In the genomic region with DNA sequence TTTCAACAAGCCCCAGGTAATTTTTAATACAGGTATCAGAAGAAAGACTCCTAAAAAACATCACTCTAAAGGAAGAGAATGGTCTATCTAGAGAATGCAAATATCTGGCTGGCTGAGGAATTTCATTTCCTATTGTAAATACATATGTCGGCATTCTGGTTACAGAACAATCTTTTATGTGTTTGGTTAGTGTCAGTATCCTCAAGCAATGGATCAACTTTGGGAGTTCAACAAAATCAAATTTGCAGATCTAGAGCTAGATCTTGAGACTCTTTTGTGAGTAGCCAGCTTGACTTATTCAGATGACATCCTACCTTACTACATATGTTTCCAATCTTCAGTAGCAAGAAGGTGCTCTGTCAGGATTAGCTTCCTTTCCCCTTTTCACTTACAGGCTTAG, we compare ENCODE assay signal across 3 cellular contexts.
TF ChIP-seq lines count a peak whose summit lies in the region.

No MANE protein-coding gene starts in this region.

TF ChIP-seq in HepG2, 621 proteins besides CTCF, POLR2A, EP300 and RAD21 (continued from another document):
- TF ChIP-seq ZNF564 (CRISPR knock-in tag; IDR thresholded peaks at IDR 0.05) (no peak), ZNF720 (CRISPR knock-in tag; IDR thresholded peaks at IDR 0.05) (no peak), PRDM15 (CRISPR knock-in tag; IDR thresholded peaks at IDR 0.05) (no peak)

TF ChIP-seq in HCT116, 20 proteins besides CTCF, POLR2A, EP300 and RAD21:
- TF ChIP-seq TCF7L2 (IDR thresholded peaks at IDR 0.05; ENCODE audit: borderline replicate concordance, extremely low read depth, insufficient read depth, insufficient read length) (no peak), EGR1 (IDR thresholded peaks at IDR 0.05; ENCODE audit: low read depth) (no peak), POLR2AphosphoS5 (IDR thresholded peaks at IDR 0.05; ENCODE audit: low read depth, low read length) (no peak), SP1 (IDR thresholded peaks at IDR 0.05; ENCODE audit: low read depth) (no peak), ZNF274 (IDR thresholded peaks at IDR 0.05; ENCODE audit: low read depth, low read length) (no peak), FOSL1 (IDR thresholded peaks at IDR 0.05; ENCODE audit: low read depth) (no peak), ZFX (IDR thresholded peaks at IDR 0.05) (no peak), EZH2phosphoT487 (IDR thresholded peaks at IDR 0.05; ENCODE audit: borderline replicate concordance) (no peak), YY1 (IDR thresholded peaks at IDR 0.05; ENCODE audit: extremely low read depth, insufficient replicate concordance, low read depth, low read length) (no peak), ELF1 (IDR thresholded peaks at IDR 0.05; ENCODE audit: borderline replicate concordance, low read depth) (no peak), JUND (IDR thresholded peaks at IDR 0.05) (no peak), CBX3 (IDR thresholded peaks at IDR 0.05; ENCODE audit: low read depth) (no peak), SRF (IDR thresholded peaks at IDR 0.05; ENCODE audit: low read depth) (no peak), SIN3A (IDR thresholded peaks at IDR 0.05; ENCODE audit: low read depth) (no peak), MAX (IDR thresholded peaks at IDR 0.05) (no peak), CEBPB (IDR thresholded peaks at IDR 0.05; ENCODE audit: low read depth) (no peak)
- TF ChIP-seq, protein P1, sequence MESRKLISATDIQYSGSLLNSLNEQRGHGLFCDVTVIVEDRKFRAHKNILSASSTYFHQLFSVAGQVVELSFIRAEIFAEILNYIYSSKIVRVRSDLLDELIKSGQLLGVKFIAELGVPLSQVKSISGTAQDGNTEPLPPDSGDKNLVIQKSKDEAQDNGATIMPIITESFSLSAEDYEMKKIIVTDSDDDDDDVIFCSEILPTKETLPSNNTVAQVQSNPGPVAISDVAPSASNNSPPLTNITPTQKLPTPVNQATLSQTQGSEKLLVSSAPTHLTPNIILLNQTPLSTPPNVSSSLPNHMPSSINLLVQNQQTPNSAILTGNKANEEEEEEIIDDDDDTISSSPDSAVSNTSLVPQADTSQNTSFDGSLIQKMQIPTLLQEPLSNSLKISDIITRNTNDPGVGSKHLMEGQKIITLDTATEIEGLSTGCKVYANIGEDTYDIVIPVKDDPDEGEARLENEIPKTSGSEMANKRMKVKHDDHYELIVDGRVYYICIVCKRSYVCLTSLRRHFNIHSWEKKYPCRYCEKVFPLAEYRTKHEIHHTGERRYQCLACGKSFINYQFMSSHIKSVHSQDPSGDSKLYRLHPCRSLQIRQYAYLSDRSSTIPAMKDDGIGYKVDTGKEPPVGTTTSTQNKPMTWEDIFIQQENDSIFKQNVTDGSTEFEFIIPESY (IDR thresholded peaks at IDR 0.05; ENCODE audit: extremely low read depth, insufficient replicate concordance, low read length), result no peak
- TF ChIP-seq, protein P2, sequence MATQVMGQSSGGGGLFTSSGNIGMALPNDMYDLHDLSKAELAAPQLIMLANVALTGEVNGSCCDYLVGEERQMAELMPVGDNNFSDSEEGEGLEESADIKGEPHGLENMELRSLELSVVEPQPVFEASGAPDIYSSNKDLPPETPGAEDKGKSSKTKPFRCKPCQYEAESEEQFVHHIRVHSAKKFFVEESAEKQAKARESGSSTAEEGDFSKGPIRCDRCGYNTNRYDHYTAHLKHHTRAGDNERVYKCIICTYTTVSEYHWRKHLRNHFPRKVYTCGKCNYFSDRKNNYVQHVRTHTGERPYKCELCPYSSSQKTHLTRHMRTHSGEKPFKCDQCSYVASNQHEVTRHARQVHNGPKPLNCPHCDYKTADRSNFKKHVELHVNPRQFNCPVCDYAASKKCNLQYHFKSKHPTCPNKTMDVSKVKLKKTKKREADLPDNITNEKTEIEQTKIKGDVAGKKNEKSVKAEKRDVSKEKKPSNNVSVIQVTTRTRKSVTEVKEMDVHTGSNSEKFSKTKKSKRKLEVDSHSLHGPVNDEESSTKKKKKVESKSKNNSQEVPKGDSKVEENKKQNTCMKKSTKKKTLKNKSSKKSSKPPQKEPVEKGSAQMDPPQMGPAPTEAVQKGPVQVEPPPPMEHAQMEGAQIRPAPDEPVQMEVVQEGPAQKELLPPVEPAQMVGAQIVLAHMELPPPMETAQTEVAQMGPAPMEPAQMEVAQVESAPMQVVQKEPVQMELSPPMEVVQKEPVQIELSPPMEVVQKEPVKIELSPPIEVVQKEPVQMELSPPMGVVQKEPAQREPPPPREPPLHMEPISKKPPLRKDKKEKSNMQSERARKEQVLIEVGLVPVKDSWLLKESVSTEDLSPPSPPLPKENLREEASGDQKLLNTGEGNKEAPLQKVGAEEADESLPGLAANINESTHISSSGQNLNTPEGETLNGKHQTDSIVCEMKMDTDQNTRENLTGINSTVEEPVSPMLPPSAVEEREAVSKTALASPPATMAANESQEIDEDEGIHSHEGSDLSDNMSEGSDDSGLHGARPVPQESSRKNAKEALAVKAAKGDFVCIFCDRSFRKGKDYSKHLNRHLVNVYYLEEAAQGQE (IDR thresholded peaks at IDR 0.05; ENCODE audit: low read depth), result no peak
TF ChIP-seq in HCT116: peak in this region for 0.

TF ChIP-seq in endothelial cell of umbilical vein, 7 proteins besides CTCF, POLR2A, EP300 and RAD21:
- TF ChIP-seq POLR2AphosphoS5 (IDR thresholded peaks at IDR 0.05; ENCODE audit: insufficient read depth, low read depth, low read length) (no peak), JUN (IDR thresholded peaks at IDR 0.05; ENCODE audit: borderline replicate concordance, insufficient read depth, insufficient read length, low read depth) (no peak), MAX (IDR thresholded peaks at IDR 0.05; ENCODE audit: insufficient read depth, insufficient read length) (no peak), FOS (IDR thresholded peaks at IDR 0.05; ENCODE audit: borderline replicate concordance, insufficient read depth, low read length) (no peak), GATA2 (IDR thresholded peaks at IDR 0.05; ENCODE audit: insufficient read depth, insufficient read length, low read depth, low read length) (no peak), EZH2 (IDR thresholded peaks at IDR 0.05; ENCODE audit: borderline replicate concordance, low read depth, low read length, severe bottlenecking) (no peak), MYC (IDR thresholded peaks at IDR 0.05; ENCODE audit: low read depth, low read length) (no peak)
